17 cellular contexts compared by ENCODE assay signal in the genomic region with DNA sequence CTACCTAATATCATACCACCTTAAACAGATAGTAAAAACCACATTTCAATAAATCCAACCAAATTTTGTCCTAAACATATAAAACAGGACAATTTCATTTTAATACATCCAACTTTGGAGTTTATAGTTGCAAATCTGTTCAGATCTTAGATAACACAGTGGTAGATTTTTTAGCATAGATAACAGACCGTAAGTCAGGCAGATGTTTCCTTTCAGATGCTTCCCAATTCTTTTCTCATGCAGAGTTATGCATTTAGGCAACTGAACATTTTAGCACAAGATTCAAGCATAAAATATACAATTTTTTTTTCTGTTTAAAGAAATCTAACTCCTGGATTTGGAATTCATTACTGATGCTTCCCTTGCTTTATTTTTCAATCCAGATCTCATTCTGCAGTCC.
"Had no signal": no experiment of that assay in that cellular context is flagged by ENCODE, and none has a peak within 500 bp of the region (broad histone marks: within the 10 kb centered on the region; RNA-seq: fewer than 3 reads in every experiment).

No MANE protein-coding gene starts in this region.

- H3K4me3 ChIP-seq: esophagus squamous epithelium, ovary, right atrium auricular region, sigmoid colon, skin epidermis, tibial artery, upper lobe of left lung, uterus had no signal

- H3K4me3 Mint-ChIP-seq: dendritic cell treated with granulocyte-macrophage colony-stimulating factor and Interleukin-4, amounts not matched to agents 40 ng/mL and 50 ng/mL, for 4 days; naive thymus-derived CD8-positive, alpha-beta T cell; stimulated activated memory B cell treated with anti-CD40 and anti-IgM and Interleukin-4, amounts not matched to agents 10 μg/mL and 1 μg/mL and 100 μg/mL, for 72 hours; stimulated activated naive CD8-positive, alpha-beta T cell treated with anti-CD3 and anti-CD28 coated beads, Interleukin-15, Interleukin-2, amounts not matched to agents 100 ng/mL and 50 ng/mL, for 24 hours had no signal

- ATAC-seq: foreskin keratinocyte; naive thymus-derived CD8-positive, alpha-beta T cell; stimulated activated memory B cell treated with anti-CD40 and anti-IgM and Interleukin-4, amounts not matched to agents 10 μg/mL and 1 μg/mL and 100 μg/mL, for 72 hours had no signal

- H3K27me3 Mint-ChIP-seq: dendritic cell treated with granulocyte-macrophage colony-stimulating factor and Interleukin-4, amounts not matched to agents 40 ng/mL and 50 ng/mL, for 4 days had no signal

- H3K9me3 Mint-ChIP-seq: dendritic cell treated with granulocyte-macrophage colony-stimulating factor and Interleukin-4, amounts not matched to agents 40 ng/mL and 50 ng/mL, for 4 days; stimulated activated memory B cell treated with anti-CD40 and anti-IgM and Interleukin-4, amounts not matched to agents 10 μg/mL and 1 μg/mL and 100 μg/mL, for 72 hours had no signal

- H3K36me3 Mint-ChIP-seq: naive thymus-derived CD8-positive, alpha-beta T cell; stimulated activated memory B cell treated with anti-CD40 and anti-IgM and Interleukin-4, amounts not matched to agents 10 μg/mL and 1 μg/mL and 100 μg/mL, for 72 hours had no signal

- H3K9me3 ChIP-seq: esophagus squamous epithelium, ovary, right atrium auricular region, tibial artery, upper lobe of left lung, uterus had no signal

- H3K27ac Mint-ChIP-seq: dendritic cell treated with granulocyte-macrophage colony-stimulating factor and Interleukin-4, amounts not matched to agents 40 ng/mL and 50 ng/mL, for 4 days; naive thymus-derived CD8-positive, alpha-beta T cell; stimulated activated memory B cell treated with anti-CD40 and anti-IgM and Interleukin-4, amounts not matched to agents 10 μg/mL and 1 μg/mL and 100 μg/mL, for 72 hours; stimulated activated naive CD8-positive, alpha-beta T cell treated with anti-CD3 and anti-CD28 coated beads, Interleukin-15, Interleukin-2, amounts not matched to agents 100 ng/mL and 50 ng/mL, for 24 hours had no signal

- H3K27me3 ChIP-seq: esophagus squamous epithelium, ovary, right atrium auricular region, sigmoid colon, tibial artery, upper lobe of left lung, uterus had no signal

- H3K27ac ChIP-seq: esophagus squamous epithelium, foreskin keratinocyte, ovary, right atrium auricular region, sigmoid colon, upper lobe of left lung had no signal

- H3K4me1 ChIP-seq: esophagus squamous epithelium, foreskin keratinocyte, right atrium auricular region, upper lobe of left lung, uterus had no signal

- DNase-seq: esophagus squamous epithelium; foreskin keratinocyte; hippocampal formation; kidney glomerular epithelial cell; mammary epithelial cell; naive thymus-derived CD8-positive, alpha-beta T cell; ovary; sigmoid colon; stimulated activated CD4-positive, alpha-beta T cell treated with anti-CD3 and anti-CD28 coated beads, Interleukin-4, amount 100 ng/mL, for 24 hours; tibial artery; upper lobe of left lung; uterus had no signal

- H3K4me1 Mint-ChIP-seq: naive thymus-derived CD8-positive, alpha-beta T cell; stimulated activated memory B cell treated with anti-CD40 and anti-IgM and Interleukin-4, amounts not matched to agents 10 μg/mL and 1 μg/mL and 100 μg/mL, for 72 hours had no signal

- H3K36me3 ChIP-seq: esophagus squamous epithelium, ovary, right atrium auricular region, sigmoid colon, tibial artery, upper lobe of left lung, uterus had no signal
